ENCODE assay signal across 25 cellular contexts in genomic region chr5:116959843-116960242, GRCh38.
"Had no signal": no experiment of that assay in that cellular context is flagged by ENCODE, and none has a peak within 500 bp of the region (broad histone marks: within the 10 kb centered on the region; RNA-seq: fewer than 3 reads in every experiment).

No MANE protein-coding gene starts in this region.

- H3K4me1 Mint-ChIP-seq: activated B cell treated with CpG ODN at 0.5 μM for 24 hours; activated CD4-positive, alpha-beta T cell treated with anti-CD3 and anti-CD28 coated beads, Interleukin-2, amount 10 ng/mL, durations not matched to agents 7 days and 5 days; activated naive CD4-positive, alpha-beta T cell treated with anti-CD3 and anti-CD28 coated beads, Interleukin-2, amount 10 ng/mL, durations not matched to agents 7 days and 5 days; activated naive CD8-positive, alpha-beta T cell treated with anti-CD3 and anti-CD28 coated beads, Interleukin-2, amount 50 U/mL, for 24 hours; central memory CD8-positive, alpha-beta T cell; stimulated activated memory B cell treated with anti-CD40 and anti-IgM and Interleukin-4, amounts not matched to agents 10 μg/mL and 1 μg/mL and 100 μg/mL, for 72 hours had no signal

- H3K36me3 ChIP-seq: sigmoid colon had no signal

- H3K9me3 Mint-ChIP-seq: activated B cell treated with CpG ODN at 0.5 μM for 24 hours; activated CD4-positive, alpha-beta T cell treated with anti-CD3 and anti-CD28 coated beads, Interleukin-2, amount 10 ng/mL, durations not matched to agents 7 days and 5 days; activated naive CD4-positive, alpha-beta T cell treated with anti-CD3 and anti-CD28 coated beads, Interleukin-2, amount 10 ng/mL, durations not matched to agents 7 days and 5 days; activated naive CD8-positive, alpha-beta T cell treated with anti-CD3 and anti-CD28 coated beads, Interleukin-2, amount 50 U/mL, for 24 hours; activated T-cell treated with anti-CD3 and anti-CD28 coated beads, Interleukin-2, amount 50 U/mL, for 4 hours; brain; central memory CD8-positive, alpha-beta T cell; stimulated activated memory B cell treated with anti-CD40 and anti-IgM and Interleukin-4, amounts not matched to agents 10 μg/mL and 1 μg/mL and 100 μg/mL, for 72 hours; type B pancreatic cell had no signal

- H3K36me3 Mint-ChIP-seq: activated naive CD4-positive, alpha-beta T cell treated with anti-CD3 and anti-CD28 coated beads, Interleukin-2, amount 10 ng/mL, durations not matched to agents 7 days and 5 days; brain; natural killer cell treated with Interleukin-12 subunit alpha and Interleukin-12 subunit beta and Interleukin-15 and Interleukin-18, amount 100 ng/mL, for 72 hours; stimulated activated memory B cell treated with anti-CD40 and anti-IgM and Interleukin-4, amounts not matched to agents 10 μg/mL and 1 μg/mL and 100 μg/mL, for 72 hours; type B pancreatic cell had no signal

- H3K27ac Mint-ChIP-seq: activated B cell treated with CpG ODN at 0.5 μM for 24 hours; activated CD4-positive, alpha-beta T cell treated with anti-CD3 and anti-CD28 coated beads, Interleukin-2, amount 10 ng/mL, durations not matched to agents 7 days and 5 days; activated naive CD4-positive, alpha-beta T cell treated with anti-CD3 and anti-CD28 coated beads, Interleukin-2, amount 10 ng/mL, durations not matched to agents 7 days and 5 days; activated naive CD8-positive, alpha-beta T cell treated with anti-CD3 and anti-CD28 coated beads, Interleukin-2, amount 50 U/mL, for 24 hours; brain; natural killer cell treated with Interleukin-12 subunit alpha and Interleukin-12 subunit beta and Interleukin-15 and Interleukin-18, amount 100 ng/mL, for 72 hours; stimulated activated memory B cell treated with anti-CD40 and anti-IgM and Interleukin-4, amounts not matched to agents 10 μg/mL and 1 μg/mL and 100 μg/mL, for 72 hours; type B pancreatic cell had no signal

- DNase-seq: activated B cell treated with CpG ODN at 0.5 μM for 24 hours; activated CD4-positive, alpha-beta T cell treated with anti-CD3 and anti-CD28 coated beads, Interleukin-2, amount 10 ng/mL, durations not matched to agents 7 days and 5 days; activated CD8-positive, alpha-beta memory T cell treated with anti-CD3 and anti-CD28 coated beads, Interleukin-2, amount 50 U/mL, for 4 hours; activated effector memory CD4-positive, alpha-beta T cell treated with Interleukin-2 at 50 U/mL for 16 hours; activated naive CD4-positive, alpha-beta T cell treated with anti-CD3 and anti-CD28 coated beads, Interleukin-2, amount 10 ng/mL, durations not matched to agents 7 days and 5 days; activated naive CD8-positive, alpha-beta T cell treated with anti-CD3 and anti-CD28 coated beads, Interleukin-2, amount 50 U/mL, for 24 hours; activated T-cell treated with anti-CD3 and anti-CD28 coated beads, Interleukin-2, amount 50 U/mL, for 4 hours; anterior cingulate cortex; erythroblast; foreskin melanocyte; glutamatergic neuron; hippocampal formation; left cardiac atrium; nucleus accumbens; sigmoid colon; stimulated activated CD4-positive, alpha-beta T cell treated with anti-CD3 and anti-CD28 coated beads, Interleukin-4, amount 100 ng/mL, for 24 hours; testis had no signal

- H3K4me3 Mint-ChIP-seq: activated B cell treated with CpG ODN at 0.5 μM for 24 hours; activated CD4-positive, alpha-beta T cell treated with anti-CD3 and anti-CD28 coated beads, Interleukin-2, amount 10 ng/mL, durations not matched to agents 7 days and 5 days; activated naive CD4-positive, alpha-beta T cell treated with anti-CD3 and anti-CD28 coated beads, Interleukin-2, amount 10 ng/mL, durations not matched to agents 7 days and 5 days; activated naive CD8-positive, alpha-beta T cell treated with anti-CD3 and anti-CD28 coated beads, Interleukin-2, amount 50 U/mL, for 24 hours; activated T-cell treated with anti-CD3 and anti-CD28 coated beads, Interleukin-2, amount 50 U/mL, for 4 hours; central memory CD8-positive, alpha-beta T cell; natural killer cell treated with Interleukin-12 subunit alpha and Interleukin-12 subunit beta and Interleukin-15 and Interleukin-18, amount 100 ng/mL, for 72 hours; stimulated activated memory B cell treated with anti-CD40 and anti-IgM and Interleukin-4, amounts not matched to agents 10 μg/mL and 1 μg/mL and 100 μg/mL, for 72 hours; type B pancreatic cell had no signal

- FAIRE-seq: endometrium, islet of Langerhans had no signal

- H3K4me3 ChIP-seq: coronary artery, sigmoid colon, testis had no signal

- H3K27me3 ChIP-seq: sigmoid colon, testis had no signal

- H3K4me1 ChIP-seq: sigmoid colon, testis had no signal

- H3K27ac ChIP-seq: coronary artery, sigmoid colon, testis had no signal

- H3K9me3 ChIP-seq: sigmoid colon, testis had no signal

- ATAC-seq: activated naive CD8-positive, alpha-beta T cell treated with anti-CD3 and anti-CD28 coated beads, Interleukin-2, amount 50 U/mL, for 24 hours; activated T-cell treated with anti-CD3 and anti-CD28 coated beads, Interleukin-2, amount 50 U/mL, for 4 hours; left cardiac atrium; natural killer cell treated with Interleukin-12 subunit alpha and Interleukin-12 subunit beta and Interleukin-15 and Interleukin-18, amount 100 ng/mL, for 72 hours; stimulated activated memory B cell treated with anti-CD40 and anti-IgM and Interleukin-4, amounts not matched to agents 10 μg/mL and 1 μg/mL and 100 μg/mL, for 72 hours had no signal

- H3K27me3 Mint-ChIP-seq: activated B cell treated with CpG ODN at 0.5 μM for 24 hours; activated CD4-positive, alpha-beta T cell treated with anti-CD3 and anti-CD28 coated beads, Interleukin-2, amount 10 ng/mL, durations not matched to agents 7 days and 5 days; activated naive CD4-positive, alpha-beta T cell treated with anti-CD3 and anti-CD28 coated beads, Interleukin-2, amount 10 ng/mL, durations not matched to agents 7 days and 5 days; activated naive CD8-positive, alpha-beta T cell treated with anti-CD3 and anti-CD28 coated beads, Interleukin-2, amount 50 U/mL, for 24 hours; brain; central memory CD8-positive, alpha-beta T cell; natural killer cell treated with Interleukin-12 subunit alpha and Interleukin-12 subunit beta and Interleukin-15 and Interleukin-18, amount 100 ng/mL, for 72 hours; stimulated activated memory B cell treated with anti-CD40 and anti-IgM and Interleukin-4, amounts not matched to agents 10 μg/mL and 1 μg/mL and 100 μg/mL, for 72 hours; type B pancreatic cell had no signal
